ENCODE assay signal across 8 cellular contexts in genomic region chr14:21099596-21099985, GRCh38. TPM values are rescaled to one million over a fixed set of nuclear protein-coding genes. Genes with fewer than 3 reads are reported as not detected.
A peak's percentile ranks its signal among the peaks of the same experiment; 100 is the strongest.
DNase-seq lines count a peak whose midpoint lies in the region; ATAC-seq and TF ChIP-seq lines count a peak whose summit lies in the region.

No MANE protein-coding gene starts in this region.

- TF ChIP-seq CTCF in Peyer's patch (IDR thresholded peaks at IDR 0.05) = no peak
- no peak for TF ChIP-seq CTCF in fibroblast of lung (conservative IDR thresholded peaks at IDR 0.05 in 1 of 2, IDR thresholded peaks at IDR 0.05 in 1 of 2; ENCODE audit: low read depth in 1 of 2, low read length in 2 of 2)
- TF ChIP-seq CTCF in lower leg skin (IDR thresholded peaks at IDR 0.05) = no peak

- H3K4me2 ChIP-seq in fibroblast of lung (ENCODE audit: extremely low read depth, insufficient read depth, low read length) (peak overlapping the region; percentile 85), skeletal muscle satellite cell (ENCODE audit: low read length) (peak overlapping the region; percentile 80)

- H3K9ac ChIP-seq in ES-I3 (ENCODE audit: low read depth, low read length) = peak overlapping the region; percentile 62; the same call in 1 of the 2 replicates
- H3K9ac ChIP-seq in fibroblast of lung (ENCODE audit: insufficient read depth, low read length) = no peak overlapping the region
- peak overlapping the region; percentile 59 for H3K9ac ChIP-seq in skeletal muscle satellite cell (ENCODE audit: low read depth, low read length)

- TF ChIP-seq POLR2A in Peyer's patch (IDR thresholded peaks at IDR 0.05) (peak; percentile 28 to 38), lower leg skin (IDR thresholded peaks at IDR 0.05) (no peak)

- DNase-seq in Peyer's patch (no peak), fibroblast of lung (ENCODE audit: low read depth in 2 of 2) (no peak), DMS79 (lab: John Stamatoyannopoulos, UW) (no peak), lower leg skin (ENCODE audit: low spot score in 2 of 2) (no peak)
- DNase-seq in activated CD4-positive, alpha-beta T cell treated with anti-CD3 and anti-CD28 coated beads for 4 hours = no peak

- peak overlapping the region in 2 of 4 donors; percentile 80 to 84 for H3K4me3 ChIP-seq in Peyer's patch
- H3K4me3 ChIP-seq in fibroblast of lung (replicated peaks in 1 of 4; ENCODE audit: control extremely low read depth in 1 of 4, insufficient read depth in 1 of 4, low read depth in 3 of 4, low read length in 4 of 4) = peak overlapping the region in 2 of 4 experiments; percentile 72 to 84
- H3K4me3 ChIP-seq in skeletal muscle satellite cell (ENCODE audit: low read length) = peak overlapping the region; percentile 67
- no peak overlapping the region for H3K4me3 ChIP-seq in lower leg skin (ENCODE audit: low read depth, poor library complexity, severe bottlenecking)

- H3K27ac ChIP-seq in Peyer's patch (peak overlapping the region in 3 of 4 donors; percentile 79 to 97 (median 96)), fibroblast of lung (ENCODE audit: insufficient read depth, low read length) (no peak overlapping the region)

- no peak for ATAC-seq in GM19324 (IDR thresholded peaks at IDR 0.05; ENCODE audit: low FRiP score, unreplicated experiment)

- H3K79me2 ChIP-seq in fibroblast of lung (ENCODE audit: control insufficient read depth, insufficient read depth, low read length) = no peaks in the 10 kb centered on the region

- H3K36me3 ChIP-seq in ES-I3 (ENCODE audit: insufficient read depth, low read length) (no peaks in the 10 kb centered on the region), Peyer's patch (no peaks in the 10 kb centered on the region), fibroblast of lung (ENCODE audit: control insufficient read depth, insufficient read depth, low read length) (no peaks in the 10 kb centered on the region), skeletal muscle satellite cell (ENCODE audit: insufficient read depth, low read length) (no peaks in the 10 kb centered on the region)

- intact Hi-C loops in lower leg skin (cut with DNase I; ENCODE audit: low total_unique reads) = loop anchor here (5.0 to 10.0 kb wide), 2 partner anchors 85 to 242 kb away; no protein-coding TSS in a partner anchor

- 55 to 59% methylated on average over 5 of the region's 5 CpGs for WGBS in lower leg skin, 2 donors

- H3K9me3 ChIP-seq in ES-I3 (ENCODE audit: control insufficient read depth, insufficient read depth, low read length) (no peaks in the 10 kb centered on the region), Peyer's patch (peaks cover 0 to 4% (median 0%) of the 10 kb centered on the region in 4 donors), fibroblast of lung (ENCODE audit: control insufficient read depth, insufficient read depth, low read depth, low read length) (no peaks in the 10 kb centered on the region), skeletal muscle satellite cell (replicated peaks; ENCODE audit: low read length) (no peaks in the 10 kb centered on the region)

- H3K4me1 ChIP-seq in ES-I3 (ENCODE audit: insufficient read depth, low read length) = peaks cover 25% of the 10 kb centered on the region
- H3K4me1 ChIP-seq in Peyer's patch = peaks cover 0 to 39% (median 3%) of the 10 kb centered on the region in 4 donors
- peaks cover 8% of the 10 kb centered on the region for H3K4me1 ChIP-seq in fibroblast of lung (ENCODE audit: control insufficient read depth, extremely low read depth, insufficient read depth, low read length)
- peaks cover 37% of the 10 kb centered on the region for H3K4me1 ChIP-seq in skeletal muscle satellite cell (ENCODE audit: control insufficient read depth, insufficient read depth, low read length)

- H2AFZ ChIP-seq in fibroblast of lung (ENCODE audit: low read length) = no peak overlapping the region

- H3K27me3 ChIP-seq in Peyer's patch = no peaks in the 10 kb centered on the region
- H3K27me3 ChIP-seq in fibroblast of lung (ENCODE audit: control insufficient read depth, insufficient read depth, low read length) = no peaks in the 10 kb centered on the region
- no peaks in the 10 kb centered on the region for H3K27me3 ChIP-seq in skeletal muscle satellite cell (ENCODE audit: control insufficient read depth, insufficient read depth, low read length)

- no peaks in the 10 kb centered on the region for H4K20me1 ChIP-seq in fibroblast of lung (ENCODE audit: control insufficient read depth, extremely low read depth, insufficient read depth, low read length)

RNA-seq across cellular contexts. Expression of gene ZNF219, which starts 1.1 kb away (rescaled TPM):
- total RNA-seq in Peyer's patch = 10 to 100 TPM; 41.3 to 68.8 (median 63.2) TPM
- 3.9 and 4.6 TPM in 2 replicates for total RNA-seq in fibroblast of lung
- 2.2 and 2.4 TPM in 2 replicates for polyA plus RNA-seq in fibroblast of lung
- polyA plus RNA-seq in fibroblast of lung (2012) = 3.4 and 5.2 TPM in 2 replicates
- 1.1 and 2.3 TPM in 2 replicates for polyA minus RNA-seq in fibroblast of lung (ENCODE audit: low replicate concordance)
- 9.6 and 10.7 TPM in 2 replicates for total RNA-seq in skeletal muscle satellite cell (2012; rRNA removed)
- 10 to 100 TPM; 56.9 to 89.9 (median 82.2) TPM for total RNA-seq in lower leg skin

RNA-seq across cellular contexts. Expression of gene TMEM253, which starts 1.3 kb away (rescaled TPM):
- total RNA-seq in Peyer's patch (100 to 1,000 TPM in 3 of 4 donors, 1 to 10 TPM in 1; 9.1 to 140 (median 124) TPM), fibroblast of lung (not detected in 2 replicates), lower leg skin (1 to 10 TPM in 1 of 4 donors, under 1 TPM in 1, not detected in 2; 0.39 to 1.0 TPM)
- 0.05 and 0.11 TPM in 2 replicates for polyA plus RNA-seq in fibroblast of lung
- 0.07 TPM in 1 of 2 replicates, not detected in the other for polyA plus RNA-seq in fibroblast of lung (2012)
- polyA minus RNA-seq in fibroblast of lung (ENCODE audit: low replicate concordance) = not detected in 2 replicates
- under 0.01 and 0.51 TPM in 2 replicates for total RNA-seq in skeletal muscle satellite cell (2012; rRNA removed)

RNA-seq across cellular contexts. Expression of gene ARHGEF40, which starts 29.5 kb away (rescaled TPM):
- total RNA-seq in Peyer's patch = 10 to 100 TPM; 19.8 to 57.8 (median 34.6) TPM
- 23.6 and 24.7 TPM in 2 replicates for total RNA-seq in fibroblast of lung
- 18.2 and 34.6 TPM in 2 replicates for polyA plus RNA-seq in fibroblast of lung
- 16.0 and 24.4 TPM in 2 replicates for polyA plus RNA-seq in fibroblast of lung (2012)
- 93.2 and 115 TPM in 2 replicates for polyA minus RNA-seq in fibroblast of lung (ENCODE audit: low replicate concordance)
- total RNA-seq in skeletal muscle satellite cell (2012; rRNA removed) = 31.0 and 32.4 TPM in 2 replicates
- 10 to 100 TPM in 3 of 4 donors, 1 to 10 TPM in 1; 7.5 to 21.2 (median 14.4) TPM for total RNA-seq in lower leg skin

RNA-seq across cellular contexts. Expression of gene RNASE8, which starts 42.0 kb away (rescaled TPM):
- total RNA-seq in Peyer's patch = not detected
- not detected in 2 replicates for total RNA-seq in fibroblast of lung
- polyA plus RNA-seq in fibroblast of lung = not detected in 2 replicates
- not detected in 2 replicates for polyA plus RNA-seq in fibroblast of lung (2012)
- polyA minus RNA-seq in fibroblast of lung (ENCODE audit: low replicate concordance) = not detected in 2 replicates
- not detected in 2 replicates for total RNA-seq in skeletal muscle satellite cell (2012; rRNA removed)
- not detected for total RNA-seq in lower leg skin

RNA-seq across cellular contexts. Expression of gene OR5AU1, which starts 56.3 kb away (rescaled TPM):
- total RNA-seq in Peyer's patch (not detected), fibroblast of lung (not detected in 2 replicates), lower leg skin (under 1 TPM in 1 of 4 donors, not detected in 3; 0.17 TPM)
- not detected in 2 replicates for polyA plus RNA-seq in fibroblast of lung
- polyA plus RNA-seq in fibroblast of lung (2012) = not detected in 2 replicates
- polyA minus RNA-seq in fibroblast of lung (ENCODE audit: low replicate concordance) = not detected in 2 replicates
- total RNA-seq in skeletal muscle satellite cell (2012; rRNA removed) = not detected in 2 replicates

Comparison
In these comparisons a context has a peak if more than half of its experiments do, and no peak if none do; other contexts are left out.
1. POLR2A ChIP-seq: peak in Peyer's patch (2 of 2); none in lower leg skin (0 of 2).